In the genomic region with DNA sequence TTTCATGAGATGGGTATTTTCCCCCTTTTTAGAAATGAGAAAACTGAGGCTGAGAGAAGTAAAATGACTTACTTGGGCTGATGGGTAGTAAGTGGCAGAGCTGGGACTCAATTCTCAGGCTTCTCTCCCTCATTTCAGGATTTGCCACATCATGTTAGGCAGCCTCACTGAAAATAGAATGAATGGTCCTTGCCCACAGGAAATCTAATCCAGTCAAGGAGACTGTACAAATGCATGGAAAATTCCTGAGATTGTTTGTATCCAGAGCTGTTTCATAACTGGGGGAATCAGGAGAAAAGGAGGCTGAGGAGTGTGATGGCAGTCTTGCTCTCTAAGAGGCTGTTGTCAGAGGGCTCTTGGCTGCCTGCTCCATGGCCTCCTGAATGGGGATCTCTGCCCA, we compare ENCODE assay signal across 1 cellular context.
TF ChIP-seq lines count a peak whose summit lies in the region.

No MANE protein-coding gene starts in this region.

TF ChIP-seq in IMR-90, 13 proteins besides CTCF, POLR2A, EP300 and RAD21:
- TF ChIP-seq FOS (IDR thresholded peaks at IDR 0.05; ENCODE audit: low read depth, low read length) (no peak), MXI1 (IDR thresholded peaks at IDR 0.05; ENCODE audit: borderline replicate concordance, low read depth, low read length) (no peak), MAZ (IDR thresholded peaks at IDR 0.05; ENCODE audit: borderline replicate concordance, low read depth, low read length) (no peak), CEBPB (IDR thresholded peaks at IDR 0.05; ENCODE audit: low read depth, low read length) (no peak), BHLHE40 (IDR thresholded peaks at IDR 0.05; ENCODE audit: low read depth, low read length) (no peak), NFE2L2 (IDR thresholded peaks at IDR 0.05; ENCODE audit: low read depth, low read length) (no peak), SMC3 (IDR thresholded peaks at IDR 0.05; ENCODE audit: low read depth, low read length) (no peak)
- TF ChIP-seq, protein P1, sequence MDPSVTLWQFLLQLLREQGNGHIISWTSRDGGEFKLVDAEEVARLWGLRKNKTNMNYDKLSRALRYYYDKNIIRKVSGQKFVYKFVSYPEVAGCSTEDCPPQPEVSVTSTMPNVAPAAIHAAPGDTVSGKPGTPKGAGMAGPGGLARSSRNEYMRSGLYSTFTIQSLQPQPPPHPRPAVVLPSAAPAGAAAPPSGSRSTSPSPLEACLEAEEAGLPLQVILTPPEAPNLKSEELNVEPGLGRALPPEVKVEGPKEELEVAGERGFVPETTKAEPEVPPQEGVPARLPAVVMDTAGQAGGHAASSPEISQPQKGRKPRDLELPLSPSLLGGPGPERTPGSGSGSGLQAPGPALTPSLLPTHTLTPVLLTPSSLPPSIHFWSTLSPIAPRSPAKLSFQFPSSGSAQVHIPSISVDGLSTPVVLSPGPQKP (IDR thresholded peaks at IDR 0.05; ENCODE audit: borderline replicate concordance, low read depth, low read length), result no peak
- TF ChIP-seq, protein P2, sequence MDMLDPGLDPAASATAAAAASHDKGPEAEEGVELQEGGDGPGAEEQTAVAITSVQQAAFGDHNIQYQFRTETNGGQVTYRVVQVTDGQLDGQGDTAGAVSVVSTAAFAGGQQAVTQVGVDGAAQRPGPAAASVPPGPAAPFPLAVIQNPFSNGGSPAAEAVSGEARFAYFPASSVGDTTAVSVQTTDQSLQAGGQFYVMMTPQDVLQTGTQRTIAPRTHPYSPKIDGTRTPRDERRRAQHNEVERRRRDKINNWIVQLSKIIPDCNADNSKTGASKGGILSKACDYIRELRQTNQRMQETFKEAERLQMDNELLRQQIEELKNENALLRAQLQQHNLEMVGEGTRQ (IDR thresholded peaks at IDR 0.05; ENCODE audit: low read depth, low read length), result no peak
